In the genomic region with DNA sequence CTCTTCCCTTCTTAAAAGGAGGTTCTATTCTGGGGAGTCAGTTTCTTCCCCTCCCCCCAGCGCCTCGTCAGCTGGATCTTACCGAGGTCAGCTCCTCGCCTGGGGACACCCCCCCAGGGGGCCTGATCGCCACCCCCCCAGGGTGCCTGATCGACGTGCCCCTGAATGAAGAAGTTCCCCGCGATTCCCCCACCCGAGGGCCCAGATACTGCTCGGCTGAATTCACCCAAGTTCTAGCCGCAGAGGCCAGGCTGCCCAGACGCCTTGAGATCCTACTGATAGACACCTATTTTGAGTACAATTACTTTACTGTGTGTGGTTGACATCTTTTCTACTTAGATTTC, we compare ENCODE assay signal across 1 cellular context.
TF ChIP-seq lines count a peak whose summit lies in the region.

No MANE protein-coding gene starts in this region.

TF ChIP-seq in GM23338, 12 proteins besides CTCF, POLR2A, EP300 and RAD21 (continued from another document):
- TF ChIP-seq, protein P1, sequence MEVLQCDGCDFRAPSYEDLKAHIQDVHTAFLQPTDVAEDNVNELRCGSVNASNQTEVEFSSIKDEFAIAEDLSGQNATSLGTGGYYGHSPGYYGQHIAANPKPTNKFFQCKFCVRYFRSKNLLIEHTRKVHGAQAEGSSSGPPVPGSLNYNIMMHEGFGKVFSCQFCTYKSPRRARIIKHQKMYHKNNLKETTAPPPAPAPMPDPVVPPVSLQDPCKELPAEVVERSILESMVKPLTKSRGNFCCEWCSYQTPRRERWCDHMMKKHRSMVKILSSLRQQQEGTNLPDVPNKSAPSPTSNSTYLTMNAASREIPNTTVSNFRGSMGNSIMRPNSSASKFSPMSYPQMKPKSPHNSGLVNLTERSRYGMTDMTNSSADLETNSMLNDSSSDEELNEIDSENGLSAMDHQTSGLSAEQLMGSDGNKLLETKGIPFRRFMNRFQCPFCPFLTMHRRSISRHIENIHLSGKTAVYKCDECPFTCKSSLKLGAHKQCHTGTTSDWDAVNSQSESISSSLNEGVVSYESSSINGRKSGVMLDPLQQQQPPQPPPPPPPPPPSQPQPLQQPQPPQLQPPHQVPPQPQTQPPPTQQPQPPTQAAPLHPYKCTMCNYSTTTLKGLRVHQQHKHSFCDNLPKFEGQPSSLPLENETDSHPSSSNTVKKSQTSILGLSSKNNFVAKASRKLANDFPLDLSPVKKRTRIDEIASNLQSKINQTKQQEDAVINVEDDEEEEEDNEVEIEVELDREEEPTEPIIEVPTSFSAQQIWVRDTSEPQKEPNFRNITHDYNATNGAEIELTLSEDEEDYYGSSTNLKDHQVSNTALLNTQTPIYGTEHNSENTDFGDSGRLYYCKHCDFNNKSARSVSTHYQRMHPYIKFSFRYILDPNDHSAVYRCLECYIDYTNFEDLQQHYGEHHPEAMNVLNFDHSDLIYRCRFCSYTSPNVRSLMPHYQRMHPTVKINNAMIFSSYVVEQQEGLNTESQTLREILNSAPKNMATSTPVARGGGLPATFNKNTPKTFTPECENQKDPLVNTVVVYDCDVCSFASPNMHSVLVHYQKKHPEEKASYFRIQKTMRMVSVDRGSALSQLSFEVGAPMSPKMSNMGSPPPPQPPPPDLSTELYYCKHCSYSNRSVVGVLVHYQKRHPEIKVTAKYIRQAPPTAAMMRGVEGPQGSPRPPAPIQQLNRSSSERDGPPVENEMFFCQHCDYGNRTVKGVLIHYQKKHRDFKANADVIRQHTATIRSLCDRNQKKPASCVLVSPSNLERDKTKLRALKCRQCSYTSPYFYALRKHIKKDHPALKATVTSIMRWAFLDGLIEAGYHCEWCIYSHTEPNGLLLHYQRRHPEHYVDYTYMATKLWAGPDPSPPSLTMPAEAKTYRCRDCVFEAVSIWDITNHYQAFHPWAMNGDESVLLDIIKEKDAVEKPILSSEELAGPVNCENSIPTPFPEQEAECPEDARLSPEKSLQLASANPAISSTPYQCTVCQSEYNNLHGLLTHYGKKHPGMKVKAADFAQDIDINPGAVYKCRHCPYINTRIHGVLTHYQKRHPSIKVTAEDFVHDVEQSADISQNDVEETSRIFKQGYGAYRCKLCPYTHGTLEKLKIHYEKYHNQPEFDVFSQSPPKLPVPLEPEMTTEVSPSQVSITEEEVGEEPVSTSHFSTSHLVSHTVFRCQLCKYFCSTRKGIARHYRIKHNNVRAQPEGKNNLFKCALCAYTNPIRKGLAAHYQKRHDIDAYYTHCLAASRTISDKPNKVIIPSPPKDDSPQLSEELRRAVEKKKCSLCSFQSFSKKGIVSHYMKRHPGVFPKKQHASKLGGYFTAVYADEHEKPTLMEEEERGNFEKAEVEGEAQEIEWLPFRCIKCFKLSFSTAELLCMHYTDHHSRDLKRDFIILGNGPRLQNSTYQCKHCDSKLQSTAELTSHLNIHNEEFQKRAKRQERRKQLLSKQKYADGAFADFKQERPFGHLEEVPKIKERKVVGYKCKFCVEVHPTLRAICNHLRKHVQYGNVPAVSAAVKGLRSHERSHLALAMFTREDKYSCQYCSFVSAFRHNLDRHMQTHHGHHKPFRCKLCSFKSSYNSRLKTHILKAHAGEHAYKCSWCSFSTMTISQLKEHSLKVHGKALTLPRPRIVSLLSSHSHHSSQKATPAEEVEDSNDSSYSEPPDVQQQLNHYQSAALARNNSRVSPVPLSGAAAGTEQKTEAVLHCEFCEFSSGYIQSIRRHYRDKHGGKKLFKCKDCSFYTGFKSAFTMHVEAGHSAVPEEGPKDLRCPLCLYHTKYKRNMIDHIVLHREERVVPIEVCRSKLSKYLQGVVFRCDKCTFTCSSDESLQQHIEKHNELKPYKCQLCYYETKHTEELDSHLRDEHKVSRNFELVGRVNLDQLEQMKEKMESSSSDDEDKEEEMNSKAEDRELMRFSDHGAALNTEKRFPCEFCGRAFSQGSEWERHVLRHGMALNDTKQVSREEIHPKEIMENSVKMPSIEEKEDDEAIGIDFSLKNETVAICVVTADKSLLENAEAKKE (CRISPR knock-in tag; IDR thresholded peaks at IDR 0.05): no peak
- TF ChIP-seq EZH2phosphoT487 (IDR thresholded peaks at IDR 0.05; ENCODE audit: unreplicated experiment): no peak
- TF ChIP-seq POLR2AphosphoS5 (IDR thresholded peaks at IDR 0.05; ENCODE audit: low read depth): no peak
- TF ChIP-seq ZNF331 (CRISPR knock-in tag; IDR thresholded peaks at IDR 0.05; ENCODE audit: low read depth): no peak
- no peak for TF ChIP-seq STAT1 (IDR thresholded peaks at IDR 0.05; ENCODE audit: unreplicated experiment)
- TF ChIP-seq EZH2 (IDR thresholded peaks at IDR 0.05; ENCODE audit: low read depth, unreplicated experiment): no peak
- TF ChIP-seq, protein P2, sequence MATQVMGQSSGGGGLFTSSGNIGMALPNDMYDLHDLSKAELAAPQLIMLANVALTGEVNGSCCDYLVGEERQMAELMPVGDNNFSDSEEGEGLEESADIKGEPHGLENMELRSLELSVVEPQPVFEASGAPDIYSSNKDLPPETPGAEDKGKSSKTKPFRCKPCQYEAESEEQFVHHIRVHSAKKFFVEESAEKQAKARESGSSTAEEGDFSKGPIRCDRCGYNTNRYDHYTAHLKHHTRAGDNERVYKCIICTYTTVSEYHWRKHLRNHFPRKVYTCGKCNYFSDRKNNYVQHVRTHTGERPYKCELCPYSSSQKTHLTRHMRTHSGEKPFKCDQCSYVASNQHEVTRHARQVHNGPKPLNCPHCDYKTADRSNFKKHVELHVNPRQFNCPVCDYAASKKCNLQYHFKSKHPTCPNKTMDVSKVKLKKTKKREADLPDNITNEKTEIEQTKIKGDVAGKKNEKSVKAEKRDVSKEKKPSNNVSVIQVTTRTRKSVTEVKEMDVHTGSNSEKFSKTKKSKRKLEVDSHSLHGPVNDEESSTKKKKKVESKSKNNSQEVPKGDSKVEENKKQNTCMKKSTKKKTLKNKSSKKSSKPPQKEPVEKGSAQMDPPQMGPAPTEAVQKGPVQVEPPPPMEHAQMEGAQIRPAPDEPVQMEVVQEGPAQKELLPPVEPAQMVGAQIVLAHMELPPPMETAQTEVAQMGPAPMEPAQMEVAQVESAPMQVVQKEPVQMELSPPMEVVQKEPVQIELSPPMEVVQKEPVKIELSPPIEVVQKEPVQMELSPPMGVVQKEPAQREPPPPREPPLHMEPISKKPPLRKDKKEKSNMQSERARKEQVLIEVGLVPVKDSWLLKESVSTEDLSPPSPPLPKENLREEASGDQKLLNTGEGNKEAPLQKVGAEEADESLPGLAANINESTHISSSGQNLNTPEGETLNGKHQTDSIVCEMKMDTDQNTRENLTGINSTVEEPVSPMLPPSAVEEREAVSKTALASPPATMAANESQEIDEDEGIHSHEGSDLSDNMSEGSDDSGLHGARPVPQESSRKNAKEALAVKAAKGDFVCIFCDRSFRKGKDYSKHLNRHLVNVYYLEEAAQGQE (IDR thresholded peaks at IDR 0.05; ENCODE audit: unreplicated experiment): no peak
- no peak for TF ChIP-seq NANOG (IDR thresholded peaks at IDR 0.05; ENCODE audit: borderline replicate concordance)
- TF ChIP-seq, protein P3, sequence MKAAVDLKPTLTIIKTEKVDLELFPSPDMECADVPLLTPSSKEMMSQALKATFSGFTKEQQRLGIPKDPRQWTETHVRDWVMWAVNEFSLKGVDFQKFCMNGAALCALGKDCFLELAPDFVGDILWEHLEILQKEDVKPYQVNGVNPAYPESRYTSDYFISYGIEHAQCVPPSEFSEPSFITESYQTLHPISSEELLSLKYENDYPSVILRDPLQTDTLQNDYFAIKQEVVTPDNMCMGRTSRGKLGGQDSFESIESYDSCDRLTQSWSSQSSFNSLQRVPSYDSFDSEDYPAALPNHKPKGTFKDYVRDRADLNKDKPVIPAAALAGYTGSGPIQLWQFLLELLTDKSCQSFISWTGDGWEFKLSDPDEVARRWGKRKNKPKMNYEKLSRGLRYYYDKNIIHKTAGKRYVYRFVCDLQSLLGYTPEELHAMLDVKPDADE (IDR thresholded peaks at IDR 0.05): no peak
- TF ChIP-seq CREB1 (CRISPR knock-in tag; IDR thresholded peaks at IDR 0.05; ENCODE audit: low read depth): no peak
- TF ChIP-seq ZNF114 (CRISPR knock-in tag; IDR thresholded peaks at IDR 0.05): no peak
